In the genomic region with DNA sequence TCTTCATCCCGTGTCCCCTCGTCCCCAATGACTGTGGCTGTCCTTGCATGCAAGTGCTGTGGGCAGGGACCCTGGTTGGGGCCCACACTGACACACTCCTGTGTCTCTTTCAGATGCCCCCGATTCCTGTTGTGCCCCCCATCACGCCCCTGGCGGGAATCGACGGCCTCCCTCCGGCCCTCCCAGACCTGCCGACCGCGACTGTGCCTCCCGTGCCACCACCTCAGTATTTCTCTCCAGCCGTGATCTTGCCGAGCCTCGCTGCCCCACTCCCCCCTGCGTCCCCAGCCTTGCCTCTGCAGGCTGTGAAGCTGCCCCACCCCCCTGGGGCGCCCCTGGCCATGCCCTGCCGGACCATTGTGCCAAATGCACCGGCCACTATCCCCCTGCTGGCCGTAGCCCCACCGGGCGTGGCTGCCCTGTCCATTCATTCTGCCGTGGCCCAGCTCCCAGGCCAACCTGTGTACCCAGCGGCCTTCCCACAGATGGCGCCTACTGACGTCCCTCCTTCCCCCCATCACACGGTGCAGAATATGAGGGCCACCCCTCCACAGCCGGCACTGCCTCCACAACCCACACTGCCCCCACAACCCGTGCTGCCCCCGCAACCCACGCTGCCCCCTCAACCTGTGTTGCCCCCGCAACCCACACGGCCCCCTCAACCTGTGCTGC, we compare ENCODE assay signal across 1 cellular context.
TF ChIP-seq lines count a peak whose summit lies in the region.

No MANE protein-coding gene starts in this region.

TF ChIP-seq in HepG2, 621 proteins besides CTCF, POLR2A, EP300 and RAD21 (continued from another document):
- TF ChIP-seq ZNF562 (CRISPR knock-in tag; IDR thresholded peaks at IDR 0.05; ENCODE audit: borderline replicate concordance) (no peak), ZNF547 (CRISPR knock-in tag; IDR thresholded peaks at IDR 0.05) (no peak)
